Comparison of ENCODE assay signal across 8 cellular contexts in genomic region chr17:44122825-44123355, GRCh38. TPM values are rescaled to one million over a fixed set of nuclear protein-coding genes. Genes with fewer than 3 reads are reported as not detected.
DNase-seq lines count a peak whose midpoint lies in the region; TF ChIP-seq lines count a peak whose summit lies in the region.

No MANE protein-coding gene starts in this region.

- peak overlapping the region; percentile 96 for H3K27ac ChIP-seq in RWPE1
- peak overlapping the region; percentile 86 to 99 (median 98) for H3K27ac ChIP-seq in dorsolateral prefrontal cortex

- H3K9me3 Mint-ChIP-seq in nephron: no peaks in the 10 kb centered on the region

- H3K4me3 Mint-ChIP-seq in nephron: peak overlapping the region; percentile 94 to 96 (median 95)

- H3K36me3 ChIP-seq in HAP-1 (replicated peaks): no peaks in the 10 kb centered on the region

- intact Hi-C loops in dorsolateral prefrontal cortex (cut with DNase I): loop anchor here (1.0 to 5.0 kb wide), 4 partner anchors 12 to 64 kb away; partner anchors contain the start of genes HROB (in 1 of the 2) and TMUB2 (in 1 of the 2)

- TF ChIP-seq CTCF in RWPE1 (conservative IDR thresholded peaks at IDR 0.05; ENCODE audit: low read depth) (no peak), dorsolateral prefrontal cortex (IDR thresholded peaks at IDR 0.05 in 54 of 56, conservative IDR thresholded peaks at IDR 0.05 in 2 of 56; ENCODE audit: low read depth in 1 of 56, partially characterized antibody in 56 of 56) (peak in 1 of 56 donors; percentile 13), nephron (IDR thresholded peaks at IDR 0.05; ENCODE audit: unreplicated experiment in 3 of 3) (no peak)

- peak overlapping the region; percentile 54 to 88 (median 82) for H3K27ac Mint-ChIP-seq in nephron

- H3K27me3 Mint-ChIP-seq in nephron (ENCODE audit: low read depth): no peaks in the 10 kb centered on the region

- peaks cover 11% of the 10 kb centered on the region for H3K4me1 ChIP-seq in HAP-1

- H3K4me3 ChIP-seq in GM08714 (ENCODE audit: low read length) (peak overlapping the region; percentile 82), HAP-1 (peak overlapping the region; percentile 56), dorsolateral prefrontal cortex (peak overlapping the region; percentile 78 to 100 (median 98))

- DNase-seq in HAP-1 (ENCODE audit: low spot score in 2 of 2) (no peak), RWPE1 (ENCODE audit: low spot score) (no peak), dorsolateral prefrontal cortex (no peak), AG08396 (ENCODE audit: low spot score) (no peak), globus pallidus (ENCODE audit: low spot score) (no peak)
- DNase-seq in activated CD4-positive, CD25-positive, alpha-beta regulatory T cell treated with anti-CD3 and anti-CD28 coated beads, Interleukin-2, amount 50 U/mL, for 72 hours: no peak

- CTCF ChIA-PET in RWPE1 (lab: Yijun Ruan, JAX): interaction anchor here (0.6 to 1.2 kb wide), 4 partner anchors 11 to 1742 kb away, joined by 3 to 5 read pairs (median 4); no protein-coding TSS in a partner anchor

- no peaks in the 10 kb centered on the region for H3K9me3 ChIP-seq in HAP-1

- peaks cover 5% of the 10 kb centered on the region for H3K36me3 Mint-ChIP-seq in nephron (ENCODE audit: low read depth)

- in situ Hi-C loops in HAP-1 (cut with MboI; ENCODE audit: low sequenced_read_pairs): no loop called here

- peaks cover 46% of the 10 kb centered on the region for H3K4me1 Mint-ChIP-seq in nephron

- POLR2A ChIA-PET in RWPE1 (lab: Yijun Ruan, JAX; ENCODE audit: low non-redundant PET): interaction anchor here (1.0 to 1.6 kb wide), 2 partner anchors 46 to 52 kb away, joined by 3 read pairs; partner anchors contain the start of gene G6PC3

- no peaks in the 10 kb centered on the region for H3K27me3 ChIP-seq in HAP-1 (ENCODE audit: low read depth)
- no peaks in the 10 kb centered on the region for H3K27me3 ChIP-seq in dorsolateral prefrontal cortex

RNA-seq across cellular contexts. Expression of gene HDAC5, which starts 0.6 kb away (rescaled TPM):
- total RNA-seq in dorsolateral prefrontal cortex: 100 to 1,000 TPM in 88 of 120 experiments, 10 to 100 TPM in 32; 70.3 to 155 (median 110) TPM

RNA-seq across cellular contexts. Expression of gene HROB, which starts 18.8 kb away (rescaled TPM):
- total RNA-seq in dorsolateral prefrontal cortex: 1 to 10 TPM in 35 of 120 experiments, under 1 TPM in 74, not detected in 11; 0.19 to 2.8 (median 0.78) TPM

RNA-seq across cellular contexts. Expression of gene ASB16, which starts 47.6 kb away (rescaled TPM):
- 1 to 10 TPM in 26 of 120 experiments, under 1 TPM in 78, not detected in 16; 0.23 to 3.2 (median 0.64) TPM for total RNA-seq in dorsolateral prefrontal cortex

RNA-seq across cellular contexts. Expression of gene G6PC3, which starts 52.4 kb away (rescaled TPM):
- 10 to 100 TPM; 29.8 to 60.2 (median 41.8) TPM for total RNA-seq in dorsolateral prefrontal cortex

RNA-seq across cellular contexts. Expression of gene LSM12, which starts 56.4 kb away (rescaled TPM):
- total RNA-seq in dorsolateral prefrontal cortex: 10 to 100 TPM; 27.5 to 55.0 (median 39.7) TPM
